ENCODE assay signal across 11 cellular contexts in the genomic region with DNA sequence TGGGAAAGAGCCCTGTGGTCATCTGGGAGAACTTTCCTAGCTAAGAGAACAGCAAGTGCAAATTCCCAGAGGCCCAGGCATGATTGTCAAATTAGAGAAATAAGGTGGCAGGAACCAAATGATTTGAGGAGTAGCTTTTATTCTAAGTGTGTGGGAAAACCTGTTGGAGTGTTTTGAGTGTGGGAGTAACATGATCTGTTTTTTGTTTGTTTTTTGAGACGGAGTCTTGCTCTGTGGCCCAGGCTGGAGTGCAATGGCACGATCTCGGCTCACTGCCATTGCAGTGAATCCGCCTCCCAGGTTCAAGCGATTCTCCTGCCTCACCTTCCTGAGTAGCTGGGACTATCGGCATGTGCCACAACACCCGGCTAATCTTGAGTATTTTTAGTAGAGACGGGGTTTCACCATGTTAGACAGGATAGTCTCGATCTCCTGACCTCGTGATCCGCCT. TPM values are rescaled to one million over a fixed set of nuclear protein-coding genes. Genes with fewer than 3 reads are reported as not detected.
DNase-seq lines count a peak whose midpoint lies in the region; ATAC-seq and TF ChIP-seq lines count a peak whose summit lies in the region.
"Had no signal": no experiment of that assay in that cellular context is flagged by ENCODE, and none has a peak within 500 bp of the region (broad histone marks: within the 10 kb centered on the region; RNA-seq: fewer than 3 reads in every experiment).

No MANE protein-coding gene starts in this region.

- peaks cover 51% of the 10 kb centered on the region for H3K4me1 Mint-ChIP-seq in activated naive CD8-positive, alpha-beta T cell (ENCODE audit: low read depth)
- peaks cover 54% of the 10 kb centered on the region for H3K4me1 Mint-ChIP-seq in nephron progenitor cell

- no peak for TF ChIP-seq CTCF in nephron progenitor cell (IDR thresholded peaks at IDR 0.05)

- no peaks in the 10 kb centered on the region for H3K9me3 ChIP-seq in HUES64 (ENCODE audit: insufficient read depth, low read depth, low read length)

- peaks cover 29% of the 10 kb centered on the region for H3K36me3 ChIP-seq in HUES64 (ENCODE audit: insufficient read depth, low read length)

- H3K9me3 Mint-ChIP-seq in activated naive CD8-positive, alpha-beta T cell (ENCODE audit: low read depth), result peaks cover 4% of the 10 kb centered on the region
- H3K9me3 Mint-ChIP-seq in nephron progenitor cell, result peaks cover 15% of the 10 kb centered on the region

- peak overlapping the region; percentile 94; the same call in 1 of the 2 replicates for H3K4me3 ChIP-seq in HUES64 (ENCODE audit: low read length)

- peaks cover 11% of the 10 kb centered on the region; the same call in 1 of the 2 replicates for H3K4me1 ChIP-seq in HUES64 (ENCODE audit: insufficient read depth, low read length)

- ATAC-seq in GM21529 (IDR thresholded peaks at IDR 0.05; ENCODE audit: unreplicated experiment), result no peak

- H3K27ac ChIP-seq in HUES64 (ENCODE audit: low read depth, low read length), result no peak overlapping the region

- DNase-seq in DMS53 (lab: John Stamatoyannopoulos, UW), result peak; percentile 38
- DNase-seq in DMS53 treated with DMSO at 0.1 percent for 48 hours (lab: John Stamatoyannopoulos, UW; ENCODE audit: unreplicated experiment), result no peak
- DNase-seq in nephron progenitor cell, result no peak
- no peak for DNase-seq in CD1c-positive myeloid dendritic cell (ENCODE audit: extremely low spot score)
- no peak for DNase-seq in DMS153 (lab: John Stamatoyannopoulos, UW)
- DNase-seq: MG63; NK-92 treated with Interleukin-12 subunit alpha and Interleukin-12 subunit beta, amount 100 ng/mL, for 24 hours; stimulated activated naive CD4-positive, alpha-beta T cell had no signal

- H3K36me3 Mint-ChIP-seq in activated naive CD8-positive, alpha-beta T cell, result peaks cover 10% of the 10 kb centered on the region
- peaks cover 56% of the 10 kb centered on the region for H3K36me3 Mint-ChIP-seq in nephron progenitor cell (ENCODE audit: low read depth)

- H3K27ac Mint-ChIP-seq in activated naive CD8-positive, alpha-beta T cell, result peak overlapping the region; percentile 50
- peak overlapping the region; percentile 93 for H3K27ac Mint-ChIP-seq in nephron progenitor cell

- peak overlapping the region; percentile 96 for H3K4me3 Mint-ChIP-seq in activated naive CD8-positive, alpha-beta T cell
- peak overlapping the region; percentile 97 for H3K4me3 Mint-ChIP-seq in nephron progenitor cell

- WGBS in HUES64, result 91% methylated on average over 11 of the region's 11 CpGs

- H3K27me3 ChIP-seq in HUES64 (ENCODE audit: insufficient read depth, low read length), result no peaks in the 10 kb centered on the region
- H3K27me3 ChIP-seq: MG63 had no signal

- H3K9ac ChIP-seq in HUES64 (ENCODE audit: low read depth, low read length), result no peak overlapping the region

- H3K27me3 Mint-ChIP-seq in activated naive CD8-positive, alpha-beta T cell, result no peaks in the 10 kb centered on the region
- H3K27me3 Mint-ChIP-seq in nephron progenitor cell (ENCODE audit: low read depth, poor library complexity), result peaks cover 7% of the 10 kb centered on the region

RNA-seq across cellular contexts. Expression of a gene that starts 2.4 kb away (rescaled TPM):
- 192 TPM for polyA plus RNA-seq in HUES64 (2013, experiment 1 of 2)
- polyA plus RNA-seq in HUES64 (2013, experiment 2 of 2), result 205 TPM

RNA-seq across cellular contexts. Expression of a gene that starts 19.5 kb away (rescaled TPM):
- 25.7 TPM for polyA plus RNA-seq in HUES64 (2013, experiment 1 of 2)
- polyA plus RNA-seq in HUES64 (2013, experiment 2 of 2), result 27.1 TPM
